Comparison of ENCODE assay signal across 8 cellular contexts in the genomic region with DNA sequence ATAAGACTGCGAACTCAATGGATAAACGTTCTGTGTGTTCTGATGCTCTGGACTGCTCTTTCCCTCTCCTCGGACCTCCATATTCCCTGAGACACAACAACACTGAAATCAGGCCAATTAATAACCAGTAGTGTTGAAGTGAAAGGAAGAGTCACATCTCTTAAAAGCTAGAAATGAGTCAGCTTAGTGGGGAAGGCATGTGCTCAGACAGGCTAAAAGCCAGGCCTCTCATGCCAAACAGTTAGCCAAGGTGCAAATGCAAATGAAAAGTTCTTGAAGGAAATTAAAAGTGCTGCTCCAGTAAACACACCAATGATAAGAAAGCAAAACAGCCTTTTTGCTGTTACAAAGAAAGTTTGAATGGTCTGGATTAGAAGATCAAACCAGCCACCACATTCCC. TPM values are rescaled to one million over a fixed set of nuclear protein-coding genes. Genes with fewer than 3 reads are reported as not detected.
DNase-seq lines count a peak whose midpoint lies in the region; ATAC-seq and TF ChIP-seq lines count a peak whose summit lies in the region.

No MANE protein-coding gene starts in this region.

- H3F3A ChIP-seq in GM23338 (replicated peaks; ENCODE audit: low read depth) (0 out of 2 replicates have a peak, but pooled peaks cover 3% of the 10 kb centered on the region), OCI-LY1 (ENCODE audit: insufficient read depth, low read length) (no peaks in the 10 kb centered on the region)

- H3K4me3 ChIP-seq in GM23338, result no peak overlapping the region
- no peak overlapping the region for H3K4me3 ChIP-seq in OCI-LY1 (ENCODE audit: low read depth, low read length, poor library complexity, severe bottlenecking)
- H3K4me3 ChIP-seq in lung, result no peak overlapping the region
- H3K4me3 ChIP-seq in H7 (ENCODE audit: insufficient read depth, low read depth, low read length), result no peak overlapping the region

- H3K9me3 ChIP-seq in OCI-LY1 (ENCODE audit: low read length), result no peaks in the 10 kb centered on the region
- H3K9me3 ChIP-seq in lung (ENCODE audit: control insufficient read depth in 2 of 2, insufficient read depth in 1 of 2, low read length in 1 of 2), result no peaks in the 10 kb centered on the region

- 71 to 76% methylated on average over 3 of the region's 3 CpGs for WGBS in lung, 2 donors

- in situ Hi-C loops in GM13976 (cut with MboI; ENCODE audit: low sequenced_read_pairs, unreplicated experiment), result no loop called here

- H3K4me1 ChIP-seq in GM23338 (ENCODE audit: insufficient read depth) (peaks cover 20% of the 10 kb centered on the region), OCI-LY1 (ENCODE audit: insufficient read depth, low read length, severe bottlenecking) (peaks cover 25% of the 10 kb centered on the region), lung (ENCODE audit: control insufficient read depth in 2 of 2, insufficient read depth in 2 of 2, low read length in 2 of 2) (peaks cover 0 to 9% of the 10 kb centered on the region in 2 donors)

- H3K36me3 Mint-ChIP-seq in GM23338 (ENCODE audit: low read depth), result peaks cover 14% of the 10 kb centered on the region; the same call in 2 of the 3 replicates
- H3K36me3 Mint-ChIP-seq in activated T-cell treated with anti-CD3 and anti-CD28 coated beads, Interleukin-2, amount 50 U/mL, for 24 hours (ENCODE audit: low read depth), result no peaks in the 10 kb centered on the region

- ATAC-seq in GM23338, result no peak
- ATAC-seq in lung (ENCODE audit: insufficient read depth, low FRiP score), result peak; percentile 76

- H3K4me2 ChIP-seq in GM23338 (no peak overlapping the region), OCI-LY1 (ENCODE audit: low read length) (no peak overlapping the region; the same call in 1 of the 2 replicates)

- H2AFZ ChIP-seq in GM23338 (no peak overlapping the region), OCI-LY1 (ENCODE audit: low read length) (no peak overlapping the region)

- no peak overlapping the region for H3K27ac Mint-ChIP-seq in GM23338
- no peak overlapping the region for H3K27ac Mint-ChIP-seq in activated T-cell treated with anti-CD3 and anti-CD28 coated beads, Interleukin-2, amount 50 U/mL, for 24 hours

- peaks cover 6% of the 10 kb centered on the region for H3K27me3 Mint-ChIP-seq in GM23338 (ENCODE audit: insufficient read depth, low read depth, poor library complexity)
- no peaks in the 10 kb centered on the region for H3K27me3 Mint-ChIP-seq in activated T-cell treated with anti-CD3 and anti-CD28 coated beads, Interleukin-2, amount 50 U/mL, for 24 hours

- H3K36me3 ChIP-seq in GM23338 (ENCODE audit: insufficient read depth) (no peaks in the 10 kb centered on the region), OCI-LY1 (ENCODE audit: insufficient read depth, low read length) (peaks cover 61% of the 10 kb centered on the region), lung (ENCODE audit: control insufficient read depth in 2 of 2, insufficient read depth in 2 of 2, low read length in 2 of 2) (peaks cover 0 to 2% of the 10 kb centered on the region in 2 donors), H7 (replicated peaks; ENCODE audit: control insufficient read depth, insufficient read depth, low read length) (no peaks in the 10 kb centered on the region; the same call in 1 of the 2 replicates)

- peaks cover 22% of the 10 kb centered on the region for H3K4me1 Mint-ChIP-seq in GM23338
- H3K4me1 Mint-ChIP-seq in activated T-cell treated with anti-CD3 and anti-CD28 coated beads, Interleukin-2, amount 50 U/mL, for 24 hours (ENCODE audit: low read depth), result no peaks in the 10 kb centered on the region

- no peaks in the 10 kb centered on the region for H3K9me3 Mint-ChIP-seq in GM23338
- H3K9me3 Mint-ChIP-seq in activated T-cell treated with anti-CD3 and anti-CD28 coated beads, Interleukin-2, amount 50 U/mL, for 24 hours, result peaks cover 2% of the 10 kb centered on the region

- H3K9ac ChIP-seq in OCI-LY1 (ENCODE audit: low read length), result no peak overlapping the region

- no peak overlapping the region for H3K4me3 Mint-ChIP-seq in GM23338
- H3K4me3 Mint-ChIP-seq in activated T-cell treated with anti-CD3 and anti-CD28 coated beads, Interleukin-2, amount 50 U/mL, for 24 hours, result no peak overlapping the region

- DNase-seq in GM13976 (ENCODE audit: low spot score) (peak; percentile 69), GM23338 (ENCODE audit: low spot score) (no peak), lung (ENCODE audit: low spot score) (no peak), NCI-H1417 treated with DMSO at 0.1 percent for 48 hours (lab: John Stamatoyannopoulos, UW) (no peak), occipital lobe (lab: John Stamatoyannopoulos, UW) (no peak), H7 (no peak)
- DNase-seq in activated T-cell treated with anti-CD3 and anti-CD28 coated beads, Interleukin-2, amount 50 U/mL, for 24 hours, result no peak

- H4K20me1 ChIP-seq in GM23338 (replicated peaks; ENCODE audit: insufficient read depth) (peaks cover 4% of the 10 kb centered on the region), OCI-LY1 (ENCODE audit: insufficient read depth, low read length) (no peaks in the 10 kb centered on the region)

- 0 out of 2 replicates have a peak, but pooled peaks cover 3% of the 10 kb centered on the region for H3K9me2 ChIP-seq in GM23338 (ENCODE audit: insufficient read depth)
- H3K9me2 ChIP-seq in OCI-LY1 (ENCODE audit: low read depth, low read length), result no peaks in the 10 kb centered on the region

- H3K27ac ChIP-seq in GM23338 (ENCODE audit: low read depth), result peak overlapping the region; percentile 14; the same call in 1 of the 2 replicates
- peak overlapping the region; percentile 61 for H3K27ac ChIP-seq in OCI-LY1 (ENCODE audit: low read depth, low read length, poor library complexity, severe bottlenecking)
- peak overlapping the region in 1 of 2 donors; percentile 20 for H3K27ac ChIP-seq in lung (ENCODE audit: low read depth in 1 of 2, low read length in 1 of 2)

- TF ChIP-seq CTCF in GM13976 (IDR thresholded peaks at IDR 0.05; ENCODE audit: borderline replicate concordance, control extremely low read depth, extremely low read depth, insufficient read depth, missing control alignments) (no peak), GM23338 (conservative IDR thresholded peaks at IDR 0.05; ENCODE audit: low read depth in 2 of 2) (no peak), OCI-LY1 (IDR thresholded peaks at IDR 0.05; ENCODE audit: low read length) (no peak), lung (IDR thresholded peaks at IDR 0.05; ENCODE audit: control extremely low read depth, extremely low read depth) (no peak)

- H3K27me3 ChIP-seq in GM23338 (ENCODE audit: insufficient read depth), result no peaks in the 10 kb centered on the region
- H3K27me3 ChIP-seq in OCI-LY1 (ENCODE audit: insufficient read depth, low read length), result no peaks in the 10 kb centered on the region
- no peaks in the 10 kb centered on the region for H3K27me3 ChIP-seq in lung (ENCODE audit: control insufficient read depth, insufficient read depth)
- no peaks in the 10 kb centered on the region for H3K27me3 ChIP-seq in H7 (ENCODE audit: control insufficient read depth, insufficient read depth, low read length)

- H3K79me2 ChIP-seq in GM23338 (replicated peaks; ENCODE audit: insufficient read depth), result peaks cover 41% of the 10 kb centered on the region
- peaks cover 18% of the 10 kb centered on the region for H3K79me2 ChIP-seq in OCI-LY1 (ENCODE audit: insufficient read depth, low read length)

RNA-seq across cellular contexts. Expression of a gene that starts 29.3 kb away (rescaled TPM):
- 20.6 and 28.7 TPM in 2 replicates for total RNA-seq in GM23338 (2014; rRNA removed; shearing (Covaris generic))
- 6.2 TPM in 2 replicates for polyA plus RNA-seq in GM23338 (2016; fragmentation: Nextera tagmentation; extraction: Ambion mirVana)
- total RNA-seq in lung, result 100 to 1,000 TPM; 120 to 140 TPM
- polyA plus RNA-seq in lung, result 10 to 100 TPM; 23.8 to 51.7 TPM
- total RNA-seq in occipital lobe, result 7.5 TPM
- 28.9 and 31.3 TPM in 2 replicates for total RNA-seq in H7 (2014; rRNA removed; shearing (Covaris generic))
